2 cellular contexts compared by ENCODE assay signal in the genomic region with DNA sequence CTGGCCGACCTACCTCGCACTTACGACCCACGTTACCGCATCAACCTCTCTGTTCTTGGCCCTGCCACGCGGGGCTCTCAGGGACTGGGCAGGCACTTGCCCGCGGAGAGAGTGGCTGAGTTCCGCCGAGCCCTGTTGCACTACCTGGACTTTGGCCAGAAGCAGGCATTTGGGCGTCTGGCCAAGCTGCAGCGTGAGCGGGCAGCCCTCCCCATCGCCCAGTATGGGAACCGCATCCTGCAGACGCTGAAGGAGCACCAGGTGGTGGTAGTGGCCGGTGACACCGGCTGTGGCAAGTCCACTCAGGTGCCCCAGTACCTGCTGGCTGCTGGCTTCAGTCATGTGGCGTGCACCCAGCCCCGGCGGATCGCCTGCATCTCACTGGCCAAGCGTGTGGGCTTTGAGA.
TF ChIP-seq lines count a peak whose summit lies in the region.

No MANE protein-coding gene starts in this region.

TF ChIP-seq in SK-N-SH, 30 proteins besides CTCF, POLR2A, EP300 and RAD21 (continued from another document):
- TF ChIP-seq, protein P1, sequence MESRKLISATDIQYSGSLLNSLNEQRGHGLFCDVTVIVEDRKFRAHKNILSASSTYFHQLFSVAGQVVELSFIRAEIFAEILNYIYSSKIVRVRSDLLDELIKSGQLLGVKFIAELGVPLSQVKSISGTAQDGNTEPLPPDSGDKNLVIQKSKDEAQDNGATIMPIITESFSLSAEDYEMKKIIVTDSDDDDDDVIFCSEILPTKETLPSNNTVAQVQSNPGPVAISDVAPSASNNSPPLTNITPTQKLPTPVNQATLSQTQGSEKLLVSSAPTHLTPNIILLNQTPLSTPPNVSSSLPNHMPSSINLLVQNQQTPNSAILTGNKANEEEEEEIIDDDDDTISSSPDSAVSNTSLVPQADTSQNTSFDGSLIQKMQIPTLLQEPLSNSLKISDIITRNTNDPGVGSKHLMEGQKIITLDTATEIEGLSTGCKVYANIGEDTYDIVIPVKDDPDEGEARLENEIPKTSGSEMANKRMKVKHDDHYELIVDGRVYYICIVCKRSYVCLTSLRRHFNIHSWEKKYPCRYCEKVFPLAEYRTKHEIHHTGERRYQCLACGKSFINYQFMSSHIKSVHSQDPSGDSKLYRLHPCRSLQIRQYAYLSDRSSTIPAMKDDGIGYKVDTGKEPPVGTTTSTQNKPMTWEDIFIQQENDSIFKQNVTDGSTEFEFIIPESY (IDR thresholded peaks at IDR 0.05; ENCODE audit: borderline replicate concordance, low read depth), result no peak
- TF ChIP-seq SMC3 (IDR thresholded peaks at IDR 0.05; ENCODE audit: low read depth, low read length), result no peak
- no peak for TF ChIP-seq FOXM1 (IDR thresholded peaks at IDR 0.05; ENCODE audit: low read depth)
- TF ChIP-seq, protein P2, sequence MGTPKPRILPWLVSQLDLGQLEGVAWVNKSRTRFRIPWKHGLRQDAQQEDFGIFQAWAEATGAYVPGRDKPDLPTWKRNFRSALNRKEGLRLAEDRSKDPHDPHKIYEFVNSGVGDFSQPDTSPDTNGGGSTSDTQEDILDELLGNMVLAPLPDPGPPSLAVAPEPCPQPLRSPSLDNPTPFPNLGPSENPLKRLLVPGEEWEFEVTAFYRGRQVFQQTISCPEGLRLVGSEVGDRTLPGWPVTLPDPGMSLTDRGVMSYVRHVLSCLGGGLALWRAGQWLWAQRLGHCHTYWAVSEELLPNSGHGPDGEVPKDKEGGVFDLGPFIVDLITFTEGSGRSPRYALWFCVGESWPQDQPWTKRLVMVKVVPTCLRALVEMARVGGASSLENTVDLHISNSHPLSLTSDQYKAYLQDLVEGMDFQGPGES (IDR thresholded peaks at IDR 0.05; ENCODE audit: low read depth, low read length), result no peak
- TF ChIP-seq GATA2 (CRISPR knock-in tag; IDR thresholded peaks at IDR 0.05), result no peak

TF ChIP-seq in SK-N-SH treated with all-trans-retinoic acid at 6 μM for 48 hours, 23 proteins besides CTCF, POLR2A, EP300 and RAD21 (continued from another document):
- TF ChIP-seq, protein P3, sequence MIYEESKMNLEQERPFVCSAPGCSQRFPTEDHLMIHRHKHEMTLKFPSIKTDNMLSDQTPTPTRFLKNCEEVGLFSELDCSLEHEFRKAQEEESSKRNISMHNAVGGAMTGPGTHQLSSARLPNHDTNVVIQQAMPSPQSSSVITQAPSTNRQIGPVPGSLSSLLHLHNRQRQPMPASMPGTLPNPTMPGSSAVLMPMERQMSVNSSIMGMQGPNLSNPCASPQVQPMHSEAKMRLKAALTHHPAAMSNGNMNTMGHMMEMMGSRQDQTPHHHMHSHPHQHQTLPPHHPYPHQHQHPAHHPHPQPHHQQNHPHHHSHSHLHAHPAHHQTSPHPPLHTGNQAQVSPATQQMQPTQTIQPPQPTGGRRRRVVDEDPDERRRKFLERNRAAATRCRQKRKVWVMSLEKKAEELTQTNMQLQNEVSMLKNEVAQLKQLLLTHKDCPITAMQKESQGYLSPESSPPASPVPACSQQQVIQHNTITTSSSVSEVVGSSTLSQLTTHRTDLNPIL (CRISPR knock-in tag; IDR thresholded peaks at IDR 0.05; ENCODE audit: low read depth), result no peak
- TF ChIP-seq, protein P4, sequence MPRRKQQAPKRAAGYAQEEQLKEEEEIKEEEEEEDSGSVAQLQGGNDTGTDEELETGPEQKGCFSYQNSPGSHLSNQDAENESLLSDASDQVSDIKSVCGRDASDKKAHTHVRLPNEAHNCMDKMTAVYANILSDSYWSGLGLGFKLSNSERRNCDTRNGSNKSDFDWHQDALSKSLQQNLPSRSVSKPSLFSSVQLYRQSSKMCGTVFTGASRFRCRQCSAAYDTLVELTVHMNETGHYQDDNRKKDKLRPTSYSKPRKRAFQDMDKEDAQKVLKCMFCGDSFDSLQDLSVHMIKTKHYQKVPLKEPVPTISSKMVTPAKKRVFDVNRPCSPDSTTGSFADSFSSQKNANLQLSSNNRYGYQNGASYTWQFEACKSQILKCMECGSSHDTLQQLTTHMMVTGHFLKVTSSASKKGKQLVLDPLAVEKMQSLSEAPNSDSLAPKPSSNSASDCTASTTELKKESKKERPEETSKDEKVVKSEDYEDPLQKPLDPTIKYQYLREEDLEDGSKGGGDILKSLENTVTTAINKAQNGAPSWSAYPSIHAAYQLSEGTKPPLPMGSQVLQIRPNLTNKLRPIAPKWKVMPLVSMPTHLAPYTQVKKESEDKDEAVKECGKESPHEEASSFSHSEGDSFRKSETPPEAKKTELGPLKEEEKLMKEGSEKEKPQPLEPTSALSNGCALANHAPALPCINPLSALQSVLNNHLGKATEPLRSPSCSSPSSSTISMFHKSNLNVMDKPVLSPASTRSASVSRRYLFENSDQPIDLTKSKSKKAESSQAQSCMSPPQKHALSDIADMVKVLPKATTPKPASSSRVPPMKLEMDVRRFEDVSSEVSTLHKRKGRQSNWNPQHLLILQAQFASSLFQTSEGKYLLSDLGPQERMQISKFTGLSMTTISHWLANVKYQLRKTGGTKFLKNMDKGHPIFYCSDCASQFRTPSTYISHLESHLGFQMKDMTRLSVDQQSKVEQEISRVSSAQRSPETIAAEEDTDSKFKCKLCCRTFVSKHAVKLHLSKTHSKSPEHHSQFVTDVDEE (CRISPR knock-in tag; IDR thresholded peaks at IDR 0.05), result no peak
- TF ChIP-seq ZNF70 (CRISPR knock-in tag; IDR thresholded peaks at IDR 0.05), result no peak
- no peak for TF ChIP-seq CSDC2 (CRISPR knock-in tag; IDR thresholded peaks at IDR 0.05)
- TF ChIP-seq ISL1 (CRISPR knock-in tag; IDR thresholded peaks at IDR 0.05), result no peak
- TF ChIP-seq ZFP30 (CRISPR knock-in tag; IDR thresholded peaks at IDR 0.05), result no peak
